In the genomic region with DNA sequence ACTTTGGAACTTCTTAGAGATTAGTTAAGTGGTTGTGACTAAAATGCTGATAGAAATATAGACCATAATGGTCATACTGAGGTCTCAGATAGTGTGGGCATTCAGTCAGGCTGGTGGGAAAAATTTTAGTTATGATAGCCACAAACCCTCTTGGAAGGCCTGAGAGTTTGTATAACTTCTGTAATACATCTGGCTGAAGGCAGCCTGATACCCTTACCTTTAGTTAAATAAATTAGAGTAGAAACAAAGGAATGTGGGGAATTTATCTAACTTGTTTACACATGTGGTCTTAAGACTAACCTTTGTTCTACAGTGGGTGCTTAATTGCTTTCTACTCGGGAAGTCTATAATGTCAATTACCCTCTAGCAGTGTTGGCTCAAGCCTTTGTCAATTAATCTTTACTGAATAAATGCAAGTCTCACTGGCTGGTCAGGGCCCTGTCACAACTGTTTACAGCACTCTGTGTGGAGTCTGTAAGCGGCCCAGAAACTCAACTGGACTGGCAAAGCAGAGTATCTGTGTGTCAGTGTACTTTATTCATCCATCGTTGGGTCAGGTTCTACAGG, we compare ENCODE assay signal across 21 cellular contexts.
DNase-seq lines count a peak whose midpoint lies in the region; ATAC-seq and TF ChIP-seq lines count a peak whose summit lies in the region.
"Had no signal": no experiment of that assay in that cellular context is flagged by ENCODE, and none has a peak within 500 bp of the region (broad histone marks: within the 10 kb centered on the region; RNA-seq: fewer than 3 reads in every experiment).

No MANE protein-coding gene starts in this region.

- CTCF ChIA-PET in SK-N-SH (lab: Yijun Ruan, JAX): no interaction called here

- TF ChIP-seq EP300 in SK-N-SH (IDR thresholded peaks at IDR 0.05; ENCODE audit: borderline replicate concordance in 1 of 2, low read depth in 1 of 2, low read length in 1 of 2): no peak

- H3K4me3 ChIP-seq in brain microvascular endothelial cell (ENCODE audit: low read depth, low read length) (no peak overlapping the region), SK-N-SH (ENCODE audit: low read depth in 2 of 2, low read length in 1 of 2) (no peak overlapping the region)
- H3K4me3 ChIP-seq: GM12878 had no signal

- TF ChIP-seq RAD21 in SK-N-SH (IDR thresholded peaks at IDR 0.05; ENCODE audit: low read length): no peak

- no peak overlapping the region for H2AFZ ChIP-seq in SK-N-SH (ENCODE audit: low read depth)

- H3K9me3 ChIP-seq in SK-N-SH: no peaks in the 10 kb centered on the region

- no peak for TF ChIP-seq CTCF in brain microvascular endothelial cell (IDR thresholded peaks at IDR 0.05; ENCODE audit: low read depth, low read length, missing control alignments)
- no peak for TF ChIP-seq CTCF in SK-N-SH (IDR thresholded peaks at IDR 0.05)

- in situ Hi-C loops in Caki2 (cut with HindIII; ENCODE audit: low pct_unique_long_range_greater_than_20kb, low sequenced_read_pairs) (no loop called here), brain microvascular endothelial cell (cut with HindIII; ENCODE audit: low pct_ligation_motif_present, low sequenced_read_pairs) (no loop called here)

- H4K20me1 ChIP-seq in SK-N-SH (ENCODE audit: insufficient read depth): no peaks in the 10 kb centered on the region

- POLR2A ChIA-PET in SK-N-SH (lab: Yijun Ruan, JAX): no interaction called here

- H3K9ac ChIP-seq in SK-N-SH: no peak overlapping the region

- no peaks in the 10 kb centered on the region for H3K4me1 ChIP-seq in SK-N-SH (ENCODE audit: control insufficient read depth in 1 of 2, insufficient read depth in 2 of 2, low read depth in 1 of 2, low read length in 1 of 2)

- H3K9me2 ChIP-seq in SK-N-SH: no peaks in the 10 kb centered on the region

- DNase-seq in Caki2 (ENCODE audit: low read depth) (peak; percentile 30), HT-29 (ENCODE audit: low spot score) (peak; percentile 32), brain microvascular endothelial cell (peak; percentile 14), NCI-H82 treated with DMSO at 0.1 percent for 48 hours (lab: John Stamatoyannopoulos, UW; ENCODE audit: unreplicated experiment) (no peak), SK-N-SH (no peak), NCI-H524 treated with DMSO at 0.1 percent for 48 hours (lab: John Stamatoyannopoulos, UW) (no peak)
- DNase-seq: CD8-positive, alpha-beta T cell; GDM1; GOT3; HCEC 1CT; Karpas-422; NCI-H1105 treated with DMSO at 0.1 percent for 48 hours; NCI-H446 treated with DMSO at 0.1 percent for 48 hours; NCI-H526 treated with DMSO at 0.1 percent for 48 hours; SW 1271; T-helper 17 cell had no signal

- H3K79me2 ChIP-seq in SK-N-SH (ENCODE audit: insufficient read depth): no peaks in the 10 kb centered on the region

- WGBS in SK-N-SH (ENCODE audit: low lambda C conversion rate): 10% methylated on average over 3 of the region's 3 CpGs

- no peaks in the 10 kb centered on the region for H3F3A ChIP-seq in SK-N-SH (replicated peaks; ENCODE audit: insufficient read depth)

- H3K27me3 ChIP-seq in brain microvascular endothelial cell (replicated peaks) (no peaks in the 10 kb centered on the region), SK-N-SH (ENCODE audit: insufficient read depth) (no peaks in the 10 kb centered on the region)

- H3K27ac ChIP-seq in brain microvascular endothelial cell (no peak overlapping the region), SK-N-SH (ENCODE audit: low read depth in 2 of 2, low read length in 1 of 2) (no peak overlapping the region)
- H3K27ac ChIP-seq: C4-2B, RWPE1 had no signal

- no peak for ATAC-seq in GM19463 (IDR thresholded peaks at IDR 0.05; ENCODE audit: unreplicated experiment)
- ATAC-seq: CD8-positive, alpha-beta T cell; GM12878; Panc1; T-helper 17 cell had no signal

- H3K36me3 ChIP-seq in brain microvascular endothelial cell (replicated peaks): no peaks in the 10 kb centered on the region
- H3K36me3 ChIP-seq in SK-N-SH (replicated peaks in 1 of 2; ENCODE audit: control insufficient read depth in 1 of 2, insufficient read depth in 2 of 2, low read length in 1 of 2): no peaks in the 10 kb centered on the region

- no peak overlapping the region for H3K4me2 ChIP-seq in SK-N-SH

TF ChIP-seq in SK-N-SH, 30 proteins besides CTCF, POLR2A, EP300 and RAD21:
- TF ChIP-seq FOSL2 (IDR thresholded peaks at IDR 0.05; ENCODE audit: borderline replicate concordance, low read depth) (no peak), FOXJ3 (CRISPR knock-in tag; IDR thresholded peaks at IDR 0.05) (no peak), SMC3 (IDR thresholded peaks at IDR 0.05; ENCODE audit: low read depth, low read length) (no peak), CHD2 (IDR thresholded peaks at IDR 0.05; ENCODE audit: low read length, partially characterized antibody) (no peak), TCF12 (IDR thresholded peaks at IDR 0.05) (no peak), NRF1 (IDR thresholded peaks at IDR 0.05; ENCODE audit: low read depth, low read length) (no peak), JUND (IDR thresholded peaks at IDR 0.05) (no peak)
- TF ChIP-seq, protein P1, sequence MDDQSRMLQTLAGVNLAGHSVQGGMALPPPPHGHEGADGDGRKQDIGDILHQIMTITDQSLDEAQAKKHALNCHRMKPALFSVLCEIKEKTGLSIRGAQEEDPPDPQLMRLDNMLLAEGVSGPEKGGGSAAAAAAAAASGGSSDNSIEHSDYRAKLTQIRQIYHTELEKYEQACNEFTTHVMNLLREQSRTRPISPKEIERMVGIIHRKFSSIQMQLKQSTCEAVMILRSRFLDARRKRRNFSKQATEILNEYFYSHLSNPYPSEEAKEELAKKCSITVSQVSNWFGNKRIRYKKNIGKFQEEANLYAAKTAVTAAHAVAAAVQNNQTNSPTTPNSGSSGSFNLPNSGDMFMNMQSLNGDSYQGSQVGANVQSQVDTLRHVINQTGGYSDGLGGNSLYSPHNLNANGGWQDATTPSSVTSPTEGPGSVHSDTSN (IDR thresholded peaks at IDR 0.05): no peak
- TF ChIP-seq, protein P2, sequence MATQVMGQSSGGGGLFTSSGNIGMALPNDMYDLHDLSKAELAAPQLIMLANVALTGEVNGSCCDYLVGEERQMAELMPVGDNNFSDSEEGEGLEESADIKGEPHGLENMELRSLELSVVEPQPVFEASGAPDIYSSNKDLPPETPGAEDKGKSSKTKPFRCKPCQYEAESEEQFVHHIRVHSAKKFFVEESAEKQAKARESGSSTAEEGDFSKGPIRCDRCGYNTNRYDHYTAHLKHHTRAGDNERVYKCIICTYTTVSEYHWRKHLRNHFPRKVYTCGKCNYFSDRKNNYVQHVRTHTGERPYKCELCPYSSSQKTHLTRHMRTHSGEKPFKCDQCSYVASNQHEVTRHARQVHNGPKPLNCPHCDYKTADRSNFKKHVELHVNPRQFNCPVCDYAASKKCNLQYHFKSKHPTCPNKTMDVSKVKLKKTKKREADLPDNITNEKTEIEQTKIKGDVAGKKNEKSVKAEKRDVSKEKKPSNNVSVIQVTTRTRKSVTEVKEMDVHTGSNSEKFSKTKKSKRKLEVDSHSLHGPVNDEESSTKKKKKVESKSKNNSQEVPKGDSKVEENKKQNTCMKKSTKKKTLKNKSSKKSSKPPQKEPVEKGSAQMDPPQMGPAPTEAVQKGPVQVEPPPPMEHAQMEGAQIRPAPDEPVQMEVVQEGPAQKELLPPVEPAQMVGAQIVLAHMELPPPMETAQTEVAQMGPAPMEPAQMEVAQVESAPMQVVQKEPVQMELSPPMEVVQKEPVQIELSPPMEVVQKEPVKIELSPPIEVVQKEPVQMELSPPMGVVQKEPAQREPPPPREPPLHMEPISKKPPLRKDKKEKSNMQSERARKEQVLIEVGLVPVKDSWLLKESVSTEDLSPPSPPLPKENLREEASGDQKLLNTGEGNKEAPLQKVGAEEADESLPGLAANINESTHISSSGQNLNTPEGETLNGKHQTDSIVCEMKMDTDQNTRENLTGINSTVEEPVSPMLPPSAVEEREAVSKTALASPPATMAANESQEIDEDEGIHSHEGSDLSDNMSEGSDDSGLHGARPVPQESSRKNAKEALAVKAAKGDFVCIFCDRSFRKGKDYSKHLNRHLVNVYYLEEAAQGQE (IDR thresholded peaks at IDR 0.05; ENCODE audit: low read depth, low read length): no peak
- TF ChIP-seq, protein P3, sequence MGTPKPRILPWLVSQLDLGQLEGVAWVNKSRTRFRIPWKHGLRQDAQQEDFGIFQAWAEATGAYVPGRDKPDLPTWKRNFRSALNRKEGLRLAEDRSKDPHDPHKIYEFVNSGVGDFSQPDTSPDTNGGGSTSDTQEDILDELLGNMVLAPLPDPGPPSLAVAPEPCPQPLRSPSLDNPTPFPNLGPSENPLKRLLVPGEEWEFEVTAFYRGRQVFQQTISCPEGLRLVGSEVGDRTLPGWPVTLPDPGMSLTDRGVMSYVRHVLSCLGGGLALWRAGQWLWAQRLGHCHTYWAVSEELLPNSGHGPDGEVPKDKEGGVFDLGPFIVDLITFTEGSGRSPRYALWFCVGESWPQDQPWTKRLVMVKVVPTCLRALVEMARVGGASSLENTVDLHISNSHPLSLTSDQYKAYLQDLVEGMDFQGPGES (IDR thresholded peaks at IDR 0.05; ENCODE audit: low read depth, low read length): no peak

Comparison
In these comparisons a context has a peak if more than half of its experiments do, and no peak if none do; other contexts are left out.
1. DNase-seq: peak in Caki2 (single experiment), HT-29 (single experiment) and brain microvascular endothelial cell (single experiment); none in NCI-H82 treated with DMSO at 0.1 percent for 48 hours (single experiment), SK-N-SH (single experiment) and NCI-H524 treated with DMSO at 0.1 percent for 48 hours (single experiment).